In genomic region chr10:94429049-94429707, GRCh38 we compare ENCODE assay signal across 16 cellular contexts. TPM values are rescaled to one million over a fixed set of nuclear protein-coding genes. Genes with fewer than 3 reads are reported as not detected.
DNase-seq lines count a peak whose midpoint lies in the region; ATAC-seq, FAIRE-seq and TF ChIP-seq lines count a peak whose summit lies in the region.
"Had no signal": no experiment of that assay in that cellular context is flagged by ENCODE, and none has a peak within 500 bp of the region (broad histone marks: within the 10 kb centered on the region; RNA-seq: fewer than 3 reads in every experiment).

No MANE protein-coding gene starts in this region.

- H3K79me2 ChIP-seq in GM23248 (ENCODE audit: insufficient read depth) = peaks cover 91% of the 10 kb centered on the region

- no peak for TF ChIP-seq EP300 in suprapubic skin (IDR thresholded peaks at IDR 0.05)

- DNase-seq in GM23248 (peak; percentile 66), chondrocyte (ENCODE audit: low spot score) (no peak), suprapubic skin (ENCODE audit: low spot score in 2 of 2) (no peak), RKO (ENCODE audit: low spot score) (no peak)
- DNase-seq in stimulated activated CD4-positive, alpha-beta T cell treated with anti-CD3 and anti-CD28 coated beads, Interleukin-12 subunit alpha, Interleukin-12 subunit beta, amount 100 ng/mL, for 4 hours = no peak
- DNase-seq: activated naive CD8-positive, alpha-beta T cell treated with anti-CD3 and anti-CD28 coated beads for 36 hours; erythroblast; GDM1; MV-4-11; NCI-H2081 treated with DMSO at 0.1 percent for 48 hours; NCI-H774; Peyer's patch had no signal

- 0 out of 2 replicates have a peak, but pooled peaks cover 10% of the 10 kb centered on the region for H3F3A ChIP-seq in GM23248 (ENCODE audit: insufficient read depth)

- H3K4me3 ChIP-seq in GM23248 = no peak overlapping the region
- H3K4me3 ChIP-seq in suprapubic skin = no peak overlapping the region
- H3K4me3 ChIP-seq: Peyer's patch had no signal

- H4K20me1 ChIP-seq in GM23248 (ENCODE audit: insufficient read depth) = peaks cover 5% of the 10 kb centered on the region; the same call in 1 of the 2 replicates

- H3K27me3 ChIP-seq in GM23248 (replicated peaks; ENCODE audit: insufficient read depth) (no peaks in the 10 kb centered on the region), suprapubic skin (no peaks in the 10 kb centered on the region)
- H3K27me3 ChIP-seq: Peyer's patch had no signal

- 59 to 80% methylated on average over 1 of the region's 1 CpG for WGBS in GM23248 (ENCODE audit: low coverage in 1 of 2, low lambda C conversion rate in 2 of 2, missing lambda C conversion rate in 2 of 2), 2 experiments
- WGBS in suprapubic skin = 66% methylated on average over 1 of the region's 1 CpG

- H3K27me3 Mint-ChIP-seq in chondrocyte (ENCODE audit: low read depth) = no peaks in the 10 kb centered on the region

- H3K36me3 ChIP-seq in GM23248 (ENCODE audit: low read depth) (no peaks in the 10 kb centered on the region), suprapubic skin (no peaks in the 10 kb centered on the region)
- H3K36me3 ChIP-seq: Peyer's patch had no signal

- H3K9me3 ChIP-seq in GM23248 (ENCODE audit: low read depth) (no peaks in the 10 kb centered on the region), suprapubic skin (peaks cover 6% of the 10 kb centered on the region)
- H3K9me3 ChIP-seq: Peyer's patch had no signal

- peaks cover 78% of the 10 kb centered on the region for H3K4me1 Mint-ChIP-seq in chondrocyte (ENCODE audit: low read depth)
- H3K4me1 Mint-ChIP-seq: activated naive CD8-positive, alpha-beta T cell treated with anti-CD3 and anti-CD28 coated beads for 36 hours had no signal

- H3K9ac ChIP-seq in GM23248 = no peak overlapping the region

- no peak for ATAC-seq in HG02759 (IDR thresholded peaks at IDR 0.05; ENCODE audit: unreplicated experiment)

- no peaks in the 10 kb centered on the region for H3K9me2 ChIP-seq in GM23248 (ENCODE audit: insufficient read depth)

- H3K4me2 ChIP-seq in GM23248 (ENCODE audit: unreplicated experiment) = peak overlapping the region; percentile 2

- no peak overlapping the region for H3K4me3 Mint-ChIP-seq in chondrocyte (ENCODE audit: unreplicated experiment)
- H3K4me3 Mint-ChIP-seq: activated naive CD8-positive, alpha-beta T cell treated with anti-CD3 and anti-CD28 coated beads for 36 hours had no signal

- H3K9me3 Mint-ChIP-seq in chondrocyte (ENCODE audit: low read depth) = peaks cover 16% of the 10 kb centered on the region
- H3K9me3 Mint-ChIP-seq: activated naive CD8-positive, alpha-beta T cell treated with anti-CD3 and anti-CD28 coated beads for 36 hours had no signal

- H3K27ac ChIP-seq in GM23248 = peak overlapping the region; percentile 12
- H3K27ac ChIP-seq in suprapubic skin = peak overlapping the region; percentile 21
- H3K27ac ChIP-seq: Peyer's patch had no signal

- in situ Hi-C loops in GM23248 (cut with MboI) = no loop called here

- H3K36me3 Mint-ChIP-seq in chondrocyte (ENCODE audit: low read depth) = peaks cover 2% of the 10 kb centered on the region
- H3K36me3 Mint-ChIP-seq: activated naive CD8-positive, alpha-beta T cell treated with anti-CD3 and anti-CD28 coated beads for 36 hours had no signal

- H2AFZ ChIP-seq in GM23248 = no peak overlapping the region

- peak; percentile 65 for FAIRE-seq in islet of Langerhans (lab: Jason Lieb, UNC)
- FAIRE-seq: colon, GM19239 had no signal

- H3K27ac Mint-ChIP-seq in chondrocyte (ENCODE audit: unreplicated experiment) = peak overlapping the region; percentile 91
- H3K27ac Mint-ChIP-seq: activated naive CD8-positive, alpha-beta T cell treated with anti-CD3 and anti-CD28 coated beads for 36 hours had no signal

- no peak for TF ChIP-seq POLR2A in suprapubic skin (IDR thresholded peaks at IDR 0.05)

- TF ChIP-seq CTCF in chondrocyte (IDR thresholded peaks at IDR 0.05) = no peak
- TF ChIP-seq CTCF in suprapubic skin (IDR thresholded peaks at IDR 0.05) = no peak

- peaks cover 27% of the 10 kb centered on the region for H3K4me1 ChIP-seq in GM23248 (ENCODE audit: insufficient read depth)
- peaks cover 11% of the 10 kb centered on the region for H3K4me1 ChIP-seq in suprapubic skin

RNA-seq across cellular contexts. Expression of gene TBC1D12, which starts 26.8 kb away (rescaled TPM):
- 11.4 and 12.9 TPM in 2 replicates for total RNA-seq in GM23248 (2014; rRNA removed; shearing (Covaris generic))
- polyA plus RNA-seq in GM23248 (2016; fragmentation: Nextera tagmentation; extraction: Ambion mirVana) = 3.8 and 6.5 TPM in 2 replicates
- total RNA-seq in chondrocyte (23.2 to 38.4 TPM (median 26.3 TPM) in 3 replicates), suprapubic skin (10 to 100 TPM; 10.5 to 17.7 (median 12.8) TPM)
